18 cellular contexts compared by ENCODE assay signal in genomic region chr6:161091151-161091550, GRCh38.
DNase-seq lines count a peak whose midpoint lies in the region; ATAC-seq and TF ChIP-seq lines count a peak whose summit lies in the region.
"Had no signal": no experiment of that assay in that cellular context is flagged by ENCODE, and none has a peak within 500 bp of the region (broad histone marks: within the 10 kb centered on the region; RNA-seq: fewer than 3 reads in every experiment).

No MANE protein-coding gene starts in this region.

- H3K36me3 Mint-ChIP-seq in stimulated activated effector memory CD8-positive, alpha-beta T cell treated with anti-CD3 and anti-CD28 coated beads, Interleukin-12 subunit alpha, Interleukin-12 subunit beta, amount 100 ng/mL, for 72 hours, result peaks cover 75% of the 10 kb centered on the region

- no peak overlapping the region for H2BK12ac ChIP-seq in mesenchymal stem cell (ENCODE audit: low read length in 2 of 2)

- H3K9me3 ChIP-seq in mesenchymal stem cell (ENCODE audit: control insufficient read depth, low read length) (no peaks in the 10 kb centered on the region), gastrocnemius medialis (no peaks in the 10 kb centered on the region)
- H3K9me3 ChIP-seq: A549; BLaER1 treated with 17β-estradiol and CSF1 and Interleukin-3, amounts not matched to agents 10 nM and 100 nM had no signal

- DNase-seq in AG09309 (ENCODE audit: low read depth) (peak; percentile 24), HCEC 1CT (peak; percentile 73), amniotic epithelial cell (ENCODE audit: low read depth) (peak; percentile 61), mesenchymal stem cell (no peak), NCI-H526 treated with DMSO at 0.1 percent for 48 hours (lab: John Stamatoyannopoulos, UW) (no peak), gastrocnemius medialis (no peak), DMS 273 (lab: John Stamatoyannopoulos, UW; ENCODE audit: unreplicated experiment) (no peak)
- DNase-seq in stimulated activated effector memory CD8-positive, alpha-beta T cell treated with anti-CD3 and anti-CD28 coated beads, Interleukin-12 subunit alpha, Interleukin-12 subunit beta, amount 100 ng/mL, for 72 hours (ENCODE audit: low spot score in 2 of 2), result no peak
- DNase-seq: CD8-positive, alpha-beta T cell; COR-L47; HFFc6; IMR-90 had no signal

- no peak overlapping the region for H3K27ac Mint-ChIP-seq in stimulated activated effector memory CD8-positive, alpha-beta T cell treated with anti-CD3 and anti-CD28 coated beads, Interleukin-12 subunit alpha, Interleukin-12 subunit beta, amount 100 ng/mL, for 72 hours
- H3K27ac Mint-ChIP-seq: B cell; CD8-positive, alpha-beta T cell; GM23338; HFFc6 had no signal

- peaks cover 5% of the 10 kb centered on the region for H3K79me1 ChIP-seq in mesenchymal stem cell (replicated peaks; ENCODE audit: low read length, poor library complexity, severe bottlenecking)

- no peak overlapping the region for H2AK5ac ChIP-seq in mesenchymal stem cell (ENCODE audit: low read length, severe bottlenecking)

- H3K27me3 ChIP-seq in mesenchymal stem cell (ENCODE audit: control insufficient read depth in 1 of 2, insufficient read depth in 1 of 2, low read length in 2 of 2) (no peaks in the 10 kb centered on the region), gastrocnemius medialis (no peaks in the 10 kb centered on the region)
- H3K27me3 ChIP-seq: BLaER1 treated with 17β-estradiol and CSF1 and Interleukin-3, amounts not matched to agents 10 nM and 100 nM had no signal

- TF ChIP-seq POLR2A in gastrocnemius medialis (IDR thresholded peaks at IDR 0.05), result no peak

- no peak overlapping the region for H4K8ac ChIP-seq in mesenchymal stem cell (ENCODE audit: low read length)

- no peaks in the 10 kb centered on the region for H3K4me1 Mint-ChIP-seq in stimulated activated effector memory CD8-positive, alpha-beta T cell treated with anti-CD3 and anti-CD28 coated beads, Interleukin-12 subunit alpha, Interleukin-12 subunit beta, amount 100 ng/mL, for 72 hours
- H3K4me1 Mint-ChIP-seq: B cell, GM23338 had no signal

- H2AFZ ChIP-seq in mesenchymal stem cell (ENCODE audit: low read depth, low read length), result no peak overlapping the region
- H2AFZ ChIP-seq: GM23338 had no signal

- no peak overlapping the region for H4K91ac ChIP-seq in mesenchymal stem cell (ENCODE audit: low read length)

- no peak overlapping the region for H3K4me3 Mint-ChIP-seq in stimulated activated effector memory CD8-positive, alpha-beta T cell treated with anti-CD3 and anti-CD28 coated beads, Interleukin-12 subunit alpha, Interleukin-12 subunit beta, amount 100 ng/mL, for 72 hours
- H3K4me3 Mint-ChIP-seq: B cell; CD8-positive, alpha-beta T cell; GM23338; HFFc6 had no signal

- 98% methylated on average over 4 of the region's 4 CpGs for WGBS in mesenchymal stem cell

- H3K27ac ChIP-seq in mesenchymal stem cell (ENCODE audit: low read length, poor library complexity, severe bottlenecking) (no peak overlapping the region), gastrocnemius medialis (no peak overlapping the region)
- H3K27ac ChIP-seq: 22Rv1; A549; BLaER1 treated with 17β-estradiol and CSF1 and Interleukin-3, amounts not matched to agents 10 nM and 100 nM had no signal

- H3K4me3 ChIP-seq in AG09309 (ENCODE audit: control insufficient read depth, low read depth, low read length) (no peak overlapping the region), mesenchymal stem cell (ENCODE audit: insufficient read depth in 1 of 2, low read depth in 1 of 2, low read length in 2 of 2) (no peak overlapping the region), gastrocnemius medialis (no peak overlapping the region)
- H3K4me3 ChIP-seq: A549; BLaER1 treated with 17β-estradiol and CSF1 and Interleukin-3, amounts not matched to agents 10 nM and 100 nM; GM23338 had no signal

- no peak overlapping the region for H3K14ac ChIP-seq in mesenchymal stem cell (ENCODE audit: low read length in 2 of 2)

- no peak overlapping the region for H2BK120ac ChIP-seq in mesenchymal stem cell (ENCODE audit: low read depth, low read length)

- H3K4ac ChIP-seq in mesenchymal stem cell (ENCODE audit: low read depth in 1 of 2, low read length in 2 of 2), result no peak overlapping the region

- ATAC-seq in stimulated activated effector memory CD8-positive, alpha-beta T cell treated with anti-CD3 and anti-CD28 coated beads, Interleukin-12 subunit alpha, Interleukin-12 subunit beta, amount 100 ng/mL, for 72 hours, result peak; percentile 42
- no peak for ATAC-seq in gastrocnemius medialis
- ATAC-seq: A549; CD8-positive, alpha-beta T cell; GM23338; HCT116 had no signal

- H3K36me3 ChIP-seq in mesenchymal stem cell (ENCODE audit: control insufficient read depth in 1 of 2, insufficient read depth in 2 of 2, low read depth in 1 of 2, low read length in 2 of 2) (peaks cover 19 to 80% of the 10 kb centered on the region in 2 experiments), gastrocnemius medialis (peaks cover 7 to 77% of the 10 kb centered on the region in 2 donors)

- no peak overlapping the region for H2BK15ac ChIP-seq in mesenchymal stem cell (ENCODE audit: low read depth, poor library complexity, severe bottlenecking)

- intact Hi-C loops in gastrocnemius medialis (cut with DNase I; ENCODE audit: low total_unique reads), result no loop called here

- H3K9ac ChIP-seq in mesenchymal stem cell (ENCODE audit: low read length), result no peak overlapping the region
- H3K9ac ChIP-seq: BLaER1 treated with 17β-estradiol and CSF1 and Interleukin-3, amounts not matched to agents 10 nM and 100 nM had no signal

- H3K4me2 ChIP-seq in mesenchymal stem cell (ENCODE audit: low read length, poor library complexity, severe bottlenecking), result no peak overlapping the region
- H3K4me2 ChIP-seq: A549; BLaER1 treated with 17β-estradiol and CSF1 and Interleukin-3, amounts not matched to agents 10 nM and 100 nM; GM23338 had no signal

- no peak overlapping the region for H3K23ac ChIP-seq in mesenchymal stem cell (ENCODE audit: low read length in 2 of 2)

- no peak overlapping the region for H3K18ac ChIP-seq in mesenchymal stem cell (ENCODE audit: low read depth in 1 of 2, low read length in 2 of 2)

- no peaks in the 10 kb centered on the region for H3K4me1 ChIP-seq in mesenchymal stem cell (ENCODE audit: control insufficient read depth, insufficient read depth, low read depth, low read length)
- H3K4me1 ChIP-seq in gastrocnemius medialis, result no peaks in the 10 kb centered on the region
- H3K4me1 ChIP-seq: BLaER1 treated with 17β-estradiol and CSF1 and Interleukin-3, amounts not matched to agents 10 nM and 100 nM had no signal

- H2BK5ac ChIP-seq in mesenchymal stem cell (ENCODE audit: low read depth, low read length, poor library complexity, severe bottlenecking), result no peak overlapping the region

- in situ Hi-C loops in gastrocnemius medialis (cut with MboI; ENCODE audit: low sequenced_read_pairs in 4 of 4), result no loop called here

- TF ChIP-seq CTCF in AG09309 (IDR thresholded peaks at IDR 0.05; ENCODE audit: control insufficient read depth, insufficient read depth, low read depth, low read length, missing control alignments) (no peak), gastrocnemius medialis (IDR thresholded peaks at IDR 0.05 in 4 of 5, conservative IDR thresholded peaks at IDR 0.05 in 1 of 5) (no peak)

- no peaks in the 10 kb centered on the region for H3K9me3 Mint-ChIP-seq in stimulated activated effector memory CD8-positive, alpha-beta T cell treated with anti-CD3 and anti-CD28 coated beads, Interleukin-12 subunit alpha, Interleukin-12 subunit beta, amount 100 ng/mL, for 72 hours
- H3K9me3 Mint-ChIP-seq: CD8-positive, alpha-beta T cell; GM23338; HFFc6 had no signal

Comparison
In these comparisons a context has a peak if more than half of its experiments do, and no peak if none do; other contexts are left out.
1. DNase-seq: peak in AG09309 (single experiment), HCEC 1CT (single experiment) and amniotic epithelial cell (single experiment); none in stimulated activated effector memory CD8-positive, alpha-beta T cell treated with anti-CD3 and anti-CD28 coated beads, Interleukin-12 subunit alpha, Interleukin-12 subunit beta, amount 100 ng/mL, for 72 hours (0 of 2), mesenchymal stem cell (single experiment), NCI-H526 treated with DMSO at 0.1 percent for 48 hours (single experiment), gastrocnemius medialis (0 of 2) and DMS 273 (single experiment).